ENCODE assay signal across 1 cellular context in genomic region chr1:207091185-207091906, GRCh38.
TF ChIP-seq lines count a peak whose summit lies in the region.

No MANE protein-coding gene starts in this region.

TF ChIP-seq in liver, 16 proteins besides CTCF, POLR2A, EP300 and RAD21:
- TF ChIP-seq, protein P1, sequence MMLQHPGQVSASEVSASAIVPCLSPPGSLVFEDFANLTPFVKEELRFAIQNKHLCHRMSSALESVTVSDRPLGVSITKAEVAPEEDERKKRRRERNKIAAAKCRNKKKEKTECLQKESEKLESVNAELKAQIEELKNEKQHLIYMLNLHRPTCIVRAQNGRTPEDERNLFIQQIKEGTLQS (IDR thresholded peaks at IDR 0.05): no peak
- no peak for TF ChIP-seq FOXA1 (IDR thresholded peaks at IDR 0.05)
- no peak for TF ChIP-seq JUND (IDR thresholded peaks at IDR 0.05)
- no peak for TF ChIP-seq YY1 (IDR thresholded peaks at IDR 0.05)
- TF ChIP-seq SP1 (IDR thresholded peaks at IDR 0.05): no peak
- no peak for TF ChIP-seq MAX (IDR thresholded peaks at IDR 0.05)
- TF ChIP-seq GABPA (IDR thresholded peaks at IDR 0.05 in 1 of 2, conservative IDR thresholded peaks at IDR 0.05 in 1 of 2): no peak
- TF ChIP-seq TAF1 (conservative IDR thresholded peaks at IDR 0.05): no peak
